28 cellular contexts compared by ENCODE assay signal in the genomic region with DNA sequence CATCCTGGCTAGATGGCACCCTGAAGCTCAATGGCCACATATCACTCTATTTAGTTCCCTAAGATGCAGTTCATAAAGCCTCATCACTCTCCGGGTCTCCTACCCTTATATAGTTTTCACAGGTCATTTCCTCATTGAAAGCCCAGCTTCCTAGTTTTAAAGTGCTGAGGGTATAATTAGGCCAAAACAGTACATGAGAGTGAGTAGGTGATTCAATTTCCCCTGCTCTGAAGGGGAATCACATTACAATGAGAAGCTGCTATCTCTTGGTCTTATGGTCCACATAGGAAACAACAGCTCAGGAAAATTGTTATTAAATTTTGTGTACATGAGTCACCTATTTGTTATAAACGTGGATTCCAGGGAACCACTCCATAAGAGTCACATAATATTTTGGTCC.
DNase-seq lines count a peak whose midpoint lies in the region; ATAC-seq, FAIRE-seq and TF ChIP-seq lines count a peak whose summit lies in the region.
"Had no signal": no experiment of that assay in that cellular context is flagged by ENCODE, and none has a peak within 500 bp of the region (broad histone marks: within the 10 kb centered on the region; RNA-seq: fewer than 3 reads in every experiment).

No MANE protein-coding gene starts in this region.

- no peak overlapping the region for H3K9ac ChIP-seq in keratinocyte (ENCODE audit: control insufficient read depth, extremely low read depth, insufficient read depth, low read length)
- H3K9ac ChIP-seq: parathyroid adenoma had no signal

- H3K27ac ChIP-seq in RWPE2 (ENCODE audit: poor library complexity, severe bottlenecking): peak overlapping the region; percentile 77
- no peak overlapping the region for H3K27ac ChIP-seq in keratinocyte (ENCODE audit: control insufficient read depth, insufficient read depth, low read length)
- no peak overlapping the region for H3K27ac ChIP-seq in body of pancreas
- H3K27ac ChIP-seq: dorsolateral prefrontal cortex, hepatocyte, parathyroid adenoma, right lobe of liver had no signal

- peak; percentile 81 for ATAC-seq in RWPE2 (ENCODE audit: low read depth)
- ATAC-seq in body of pancreas: no peak
- ATAC-seq: right lobe of liver had no signal

- H3K4me1 ChIP-seq in RWPE2 (ENCODE audit: insufficient read depth, poor library complexity, severe bottlenecking): peaks cover 32% of the 10 kb centered on the region
- peaks cover 28% of the 10 kb centered on the region for H3K4me1 ChIP-seq in keratinocyte (ENCODE audit: control insufficient read depth, extremely low read depth, insufficient read depth, low read length)
- H3K4me1 ChIP-seq in body of pancreas: no peaks in the 10 kb centered on the region
- H3K4me1 ChIP-seq: parathyroid adenoma, right lobe of liver had no signal

- DNase-seq in NCI-H510A treated with DMSO at 0.1 percent for 48 hours (lab: John Stamatoyannopoulos, UW) (peak; percentile 7), NCI-H510A (lab: John Stamatoyannopoulos, UW) (no peak), HT1080 (ENCODE audit: low read depth) (peak; percentile 16), RWPE2 (ENCODE audit: low spot score) (no peak), keratinocyte (ENCODE audit: low read depth, low spot score) (no peak), NCI-H1092 (lab: John Stamatoyannopoulos, UW) (no peak), body of pancreas (no peak)
- no peak for DNase-seq in activated T-cell treated with anti-CD3 and anti-CD28 coated beads, Interleukin-2, amount 50 U/mL, for 24 hours
- DNase-seq: activated naive CD4-positive, alpha-beta T cell treated with Interleukin-2 at 50 U/mL for 16 hours; activated T-cell treated with anti-CD3 and anti-CD28 coated beads, Interleukin-2, amount 50 U/mL, for 1 hour; amniotic stem cell; C1 segment of cervical spinal cord; central memory CD4-positive, alpha-beta T cell; dorsolateral prefrontal cortex; GDM1; immature natural killer cell; MG63; NCI-H2081 treated with DMSO at 0.1 percent for 48 hours; NCI-H526 treated with DMSO at 0.1 percent for 48 hours; nephron progenitor cell; right lobe of liver; SHP77; stimulated activated CD4-positive, alpha-beta T cell treated with anti-CD3 and anti-CD28 coated beads, Interleukin-15, amount 100 ng/mL, for 24 hours had no signal

- H3K4me3 ChIP-seq in RWPE2 (ENCODE audit: severe bottlenecking) (no peak overlapping the region), keratinocyte (ENCODE audit: control insufficient read depth in 2 of 3, extremely low read depth in 1 of 3, insufficient read depth in 2 of 3, low read depth in 1 of 3, low read length in 3 of 3) (no peak overlapping the region), body of pancreas (no peak overlapping the region)
- H3K4me3 ChIP-seq: dorsolateral prefrontal cortex, hepatocyte, MG63, right lobe of liver had no signal

- H2AFZ ChIP-seq in keratinocyte (ENCODE audit: control insufficient read depth, low read length): no peak overlapping the region
- H2AFZ ChIP-seq: hepatocyte, parathyroid adenoma had no signal

- H3K4me2 ChIP-seq in keratinocyte (ENCODE audit: control insufficient read depth, extremely low read depth, insufficient read depth, low read depth, low read length): peak overlapping the region; percentile 67
- H3K4me2 ChIP-seq: hepatocyte had no signal

- dilution Hi-C loops in keratinocyte (cut with MboI; ENCODE audit: extremely low pct_ligation_motif_present, low sequenced_read_pairs): no loop called here

- no peaks in the 10 kb centered on the region for H3K9me1 ChIP-seq in keratinocyte (ENCODE audit: control insufficient read depth, extremely low read depth, insufficient read depth, low read length)

- no peaks in the 10 kb centered on the region for H3K4me1 Mint-ChIP-seq in activated T-cell treated with anti-CD3 and anti-CD28 coated beads, Interleukin-2, amount 50 U/mL, for 24 hours (ENCODE audit: low read depth)
- H3K4me1 Mint-ChIP-seq: immature natural killer cell, nephron progenitor cell had no signal

- H3K27me3 ChIP-seq in RWPE2 (ENCODE audit: insufficient read depth, poor library complexity, severe bottlenecking) (no peaks in the 10 kb centered on the region), keratinocyte (ENCODE audit: control insufficient read depth, extremely low read depth, insufficient read depth, low read length) (no peaks in the 10 kb centered on the region), body of pancreas (no peaks in the 10 kb centered on the region)
- H3K27me3 ChIP-seq: dorsolateral prefrontal cortex, hepatocyte, MG63, right lobe of liver had no signal

- intact Hi-C loops in body of pancreas (cut with DNase I): no loop called here

- no peaks in the 10 kb centered on the region for H3K27me3 Mint-ChIP-seq in activated T-cell treated with anti-CD3 and anti-CD28 coated beads, Interleukin-2, amount 50 U/mL, for 24 hours

- no peak for TF ChIP-seq POLR2A in body of pancreas (IDR thresholded peaks at IDR 0.05)

- no peaks in the 10 kb centered on the region for H4K20me1 ChIP-seq in keratinocyte (ENCODE audit: control insufficient read depth, extremely low read depth, insufficient read depth, low read length)

- WGBS in body of pancreas, 2 donors: 53% methylated on average over 2 of the region's 2 CpGs

- peaks cover 3% of the 10 kb centered on the region for H3K9me3 Mint-ChIP-seq in activated T-cell treated with anti-CD3 and anti-CD28 coated beads, Interleukin-2, amount 50 U/mL, for 24 hours
- H3K9me3 Mint-ChIP-seq: nephron progenitor cell had no signal

- no peaks in the 10 kb centered on the region for H3K9me3 ChIP-seq in RWPE2 (ENCODE audit: severe bottlenecking)
- H3K9me3 ChIP-seq in keratinocyte (ENCODE audit: control insufficient read depth, low read depth, low read length): no peaks in the 10 kb centered on the region
- no peaks in the 10 kb centered on the region for H3K9me3 ChIP-seq in body of pancreas
- H3K9me3 ChIP-seq: MG63, right lobe of liver had no signal

- FAIRE-seq in keratinocyte (lab: Jason Lieb, UNC): no peak
- FAIRE-seq: D721Med, frontal cortex, TTC549 had no signal

- H3K79me2 ChIP-seq in keratinocyte (ENCODE audit: control insufficient read depth, insufficient read depth, low read length): no peaks in the 10 kb centered on the region
- H3K79me2 ChIP-seq: hepatocyte, parathyroid adenoma had no signal

- TF ChIP-seq CTCF in RWPE2 (IDR thresholded peaks at IDR 0.05; ENCODE audit: poor library complexity, severe bottlenecking) (no peak), keratinocyte (optimal IDR thresholded peaks at IDR 0.05 in 1 of 3, IDR thresholded peaks at IDR 0.05 in 1 of 3, conservative IDR thresholded peaks at IDR 0.05 in 1 of 3; ENCODE audit: extremely low read depth in 1 of 3, insufficient read depth in 2 of 3, low read length in 3 of 3) (no peak), body of pancreas (IDR thresholded peaks at IDR 0.05) (no peak)

- H3K27ac Mint-ChIP-seq in activated T-cell treated with anti-CD3 and anti-CD28 coated beads, Interleukin-2, amount 50 U/mL, for 24 hours: no peak overlapping the region
- H3K27ac Mint-ChIP-seq: immature natural killer cell, nephron progenitor cell had no signal

- H3K4me3 Mint-ChIP-seq in activated T-cell treated with anti-CD3 and anti-CD28 coated beads, Interleukin-2, amount 50 U/mL, for 24 hours: no peak overlapping the region
- H3K4me3 Mint-ChIP-seq: immature natural killer cell, nephron progenitor cell had no signal

- H3K36me3 Mint-ChIP-seq in activated T-cell treated with anti-CD3 and anti-CD28 coated beads, Interleukin-2, amount 50 U/mL, for 24 hours (ENCODE audit: low read depth): no peaks in the 10 kb centered on the region

- H3K36me3 ChIP-seq in RWPE2 (ENCODE audit: low read depth) (no peaks in the 10 kb centered on the region), keratinocyte (ENCODE audit: control insufficient read depth in 2 of 2, extremely low read depth in 1 of 2, insufficient read depth in 2 of 2, low read length in 2 of 2) (no peaks in the 10 kb centered on the region), body of pancreas (replicated peaks in 1 of 2; ENCODE audit: insufficient read depth in 1 of 2, low read depth in 2 of 2) (no peaks in the 10 kb centered on the region)
- H3K36me3 ChIP-seq: MG63, right lobe of liver had no signal

Comparison
In these comparisons a context has a peak if more than half of its experiments do, and no peak if none do; other contexts are left out.
1. DNase-seq: peak in NCI-H510A treated with DMSO at 0.1 percent for 48 hours (single experiment) and HT1080 (single experiment); none in NCI-H510A (single experiment), RWPE2 (single experiment), keratinocyte (single experiment), activated T-cell treated with anti-CD3 and anti-CD28 coated beads, Interleukin-2, amount 50 U/mL, for 24 hours (single experiment), NCI-H1092 (single experiment) and body of pancreas (0 of 4).